In the genomic region with DNA sequence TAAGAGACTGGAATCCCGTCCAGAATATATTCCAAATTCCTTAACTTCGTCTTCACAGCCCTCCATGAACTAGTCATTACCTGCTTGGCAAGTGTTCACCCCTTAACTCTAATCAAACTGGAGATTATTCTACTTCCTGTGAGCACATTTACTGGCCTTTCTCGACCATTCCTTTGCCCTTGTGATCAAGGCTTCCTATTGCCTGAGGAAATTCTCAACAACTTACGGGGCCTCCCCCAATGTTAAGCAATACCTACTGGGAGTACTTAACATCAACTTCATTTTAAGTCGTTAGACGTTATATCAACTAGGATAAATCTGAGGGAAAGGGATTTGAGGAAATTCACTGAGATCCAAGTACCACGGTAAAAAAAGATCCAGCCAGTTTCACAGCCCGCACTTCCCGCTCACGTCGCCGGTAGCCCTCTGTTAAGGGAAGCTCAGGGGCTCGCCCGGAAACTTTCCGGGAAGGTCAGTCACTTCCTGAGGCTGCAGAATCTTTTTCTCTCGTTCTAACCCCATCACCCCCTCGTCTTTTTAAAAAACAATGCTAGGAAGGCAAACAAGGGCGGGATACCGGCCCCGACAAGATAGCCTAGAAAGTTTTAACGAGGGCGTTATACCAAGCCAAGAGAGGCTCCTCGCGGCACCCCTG, we compare ENCODE assay signal across 8 cellular contexts. TPM values are rescaled to one million over a fixed set of nuclear protein-coding genes. Genes with fewer than 3 reads are reported as not detected.
DNase-seq lines count a peak whose midpoint lies in the region; ATAC-seq and TF ChIP-seq lines count a peak whose summit lies in the region.

No MANE protein-coding gene starts in this region.

- TF ChIP-seq EP300 in neural cell (conservative IDR thresholded peaks at IDR 0.05; ENCODE audit: poor library complexity, severe bottlenecking) = no peak

- TF ChIP-seq RAD21 in neural cell (conservative IDR thresholded peaks at IDR 0.05) = no peak

- H3K9me3 ChIP-seq in neural cell (ENCODE audit: low read length) = no peaks in the 10 kb centered on the region

- peaks cover 49% of the 10 kb centered on the region for H3K79me2 ChIP-seq in neural cell (replicated peaks; ENCODE audit: insufficient read depth, low read length)

- DNase-seq in AG10803 (ENCODE audit: low read depth) (peak; percentile 81), H7 (peak; percentile 39), epithelial cell of proximal tubule (ENCODE audit: low read depth) (peak; percentile 39)

- no peak for ATAC-seq in HG02610 (IDR thresholded peaks at IDR 0.05; ENCODE audit: unreplicated experiment)
- ATAC-seq in HG03280 (IDR thresholded peaks at IDR 0.05; ENCODE audit: unreplicated experiment) = no peak
- ATAC-seq in HG02571 (IDR thresholded peaks at IDR 0.05; ENCODE audit: unreplicated experiment) = no peak

- peak overlapping the region; percentile 85 for H3K27ac ChIP-seq in neural cell (ENCODE audit: low read length)

- H3K9ac ChIP-seq in neural cell (ENCODE audit: low read length) = peak overlapping the region; percentile 88

- peak overlapping the region; percentile 98 for H3K4me2 ChIP-seq in neural cell (ENCODE audit: low read length)

- H2AFZ ChIP-seq in neural cell (ENCODE audit: low read depth, low read length) = peak overlapping the region; percentile 42

- H3K9me2 ChIP-seq in neural cell (ENCODE audit: insufficient read depth, low read length) = no peaks in the 10 kb centered on the region

- H3K27me3 Mint-ChIP-seq in T-helper 1 cell treated with Interleukin-12 subunit alpha and Interleukin-12 subunit beta and Interleukin-4 antibody, amounts not matched to agents 30 μg/mL and 1 μg/mL, for 36 hours (ENCODE audit: low read depth) = peaks cover 3% of the 10 kb centered on the region

- H3F3A ChIP-seq in neural cell (ENCODE audit: insufficient read depth, low read length, poor library complexity, severe bottlenecking) = no peaks in the 10 kb centered on the region

- peak overlapping the region; percentile 87 for H3K27ac Mint-ChIP-seq in T-helper 1 cell treated with Interleukin-12 subunit alpha and Interleukin-12 subunit beta and Interleukin-4 antibody, amounts not matched to agents 30 μg/mL and 1 μg/mL, for 36 hours

- no peaks in the 10 kb centered on the region for H4K20me1 ChIP-seq in neural cell (ENCODE audit: insufficient read depth)

- H3K36me3 ChIP-seq in H7 (replicated peaks; ENCODE audit: control insufficient read depth, insufficient read depth, low read length) = peaks cover 6% of the 10 kb centered on the region
- H3K36me3 ChIP-seq in neural cell (ENCODE audit: insufficient read depth, low read length) = no peaks in the 10 kb centered on the region

- no peaks in the 10 kb centered on the region for H3K27me3 ChIP-seq in H7 (ENCODE audit: control insufficient read depth, insufficient read depth, low read length)
- H3K27me3 ChIP-seq in neural cell (ENCODE audit: insufficient read depth, low read depth, low read length) = no peaks in the 10 kb centered on the region

- H3K4me3 Mint-ChIP-seq in T-helper 1 cell treated with Interleukin-12 subunit alpha and Interleukin-12 subunit beta and Interleukin-4 antibody, amounts not matched to agents 30 μg/mL and 1 μg/mL, for 36 hours = peak overlapping the region; percentile 96

- peaks cover 29% of the 10 kb centered on the region for H3K36me3 Mint-ChIP-seq in T-helper 1 cell treated with Interleukin-12 subunit alpha and Interleukin-12 subunit beta and Interleukin-4 antibody, amounts not matched to agents 30 μg/mL and 1 μg/mL, for 36 hours (ENCODE audit: low read depth)

- no peak for TF ChIP-seq CTCF in AG10803 (conservative IDR thresholded peaks at IDR 0.05; ENCODE audit: low read length)
- TF ChIP-seq CTCF in epithelial cell of proximal tubule (conservative IDR thresholded peaks at IDR 0.05; ENCODE audit: low read depth, low read length) = no peak
- no peak for TF ChIP-seq CTCF in neural cell (IDR thresholded peaks at IDR 0.05; ENCODE audit: poor library complexity, severe bottlenecking)

- H3K4me3 ChIP-seq in AG10803 (ENCODE audit: low read length) (peak overlapping the region; percentile 93), H7 (ENCODE audit: insufficient read depth, low read depth, low read length) (peak overlapping the region; percentile 94), epithelial cell of proximal tubule (ENCODE audit: low read depth, low read length) (peak overlapping the region; percentile 98), neural cell (ENCODE audit: low read length) (peak overlapping the region; percentile 99)

- H3K4me1 Mint-ChIP-seq in T-helper 1 cell treated with Interleukin-12 subunit alpha and Interleukin-12 subunit beta and Interleukin-4 antibody, amounts not matched to agents 30 μg/mL and 1 μg/mL, for 36 hours (ENCODE audit: low read depth) = peaks cover 40% of the 10 kb centered on the region

- H3K9me3 Mint-ChIP-seq in T-helper 1 cell treated with Interleukin-12 subunit alpha and Interleukin-12 subunit beta and Interleukin-4 antibody, amounts not matched to agents 30 μg/mL and 1 μg/mL, for 36 hours = no peaks in the 10 kb centered on the region

TF ChIP-seq in neural cell, 6 proteins besides CTCF, POLR2A, EP300 and RAD21:
- no peak for TF ChIP-seq POLR2AphosphoS5 (IDR thresholded peaks at IDR 0.05)
- TF ChIP-seq, protein P1, sequence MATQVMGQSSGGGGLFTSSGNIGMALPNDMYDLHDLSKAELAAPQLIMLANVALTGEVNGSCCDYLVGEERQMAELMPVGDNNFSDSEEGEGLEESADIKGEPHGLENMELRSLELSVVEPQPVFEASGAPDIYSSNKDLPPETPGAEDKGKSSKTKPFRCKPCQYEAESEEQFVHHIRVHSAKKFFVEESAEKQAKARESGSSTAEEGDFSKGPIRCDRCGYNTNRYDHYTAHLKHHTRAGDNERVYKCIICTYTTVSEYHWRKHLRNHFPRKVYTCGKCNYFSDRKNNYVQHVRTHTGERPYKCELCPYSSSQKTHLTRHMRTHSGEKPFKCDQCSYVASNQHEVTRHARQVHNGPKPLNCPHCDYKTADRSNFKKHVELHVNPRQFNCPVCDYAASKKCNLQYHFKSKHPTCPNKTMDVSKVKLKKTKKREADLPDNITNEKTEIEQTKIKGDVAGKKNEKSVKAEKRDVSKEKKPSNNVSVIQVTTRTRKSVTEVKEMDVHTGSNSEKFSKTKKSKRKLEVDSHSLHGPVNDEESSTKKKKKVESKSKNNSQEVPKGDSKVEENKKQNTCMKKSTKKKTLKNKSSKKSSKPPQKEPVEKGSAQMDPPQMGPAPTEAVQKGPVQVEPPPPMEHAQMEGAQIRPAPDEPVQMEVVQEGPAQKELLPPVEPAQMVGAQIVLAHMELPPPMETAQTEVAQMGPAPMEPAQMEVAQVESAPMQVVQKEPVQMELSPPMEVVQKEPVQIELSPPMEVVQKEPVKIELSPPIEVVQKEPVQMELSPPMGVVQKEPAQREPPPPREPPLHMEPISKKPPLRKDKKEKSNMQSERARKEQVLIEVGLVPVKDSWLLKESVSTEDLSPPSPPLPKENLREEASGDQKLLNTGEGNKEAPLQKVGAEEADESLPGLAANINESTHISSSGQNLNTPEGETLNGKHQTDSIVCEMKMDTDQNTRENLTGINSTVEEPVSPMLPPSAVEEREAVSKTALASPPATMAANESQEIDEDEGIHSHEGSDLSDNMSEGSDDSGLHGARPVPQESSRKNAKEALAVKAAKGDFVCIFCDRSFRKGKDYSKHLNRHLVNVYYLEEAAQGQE (IDR thresholded peaks at IDR 0.05; ENCODE audit: borderline replicate concordance) = no peak
- TF ChIP-seq EZH2 (IDR thresholded peaks at IDR 0.05; ENCODE audit: borderline replicate concordance, insufficient read depth, low read length, poor library complexity, severe bottlenecking) = no peak
- TF ChIP-seq MXI1 (conservative IDR thresholded peaks at IDR 0.05; ENCODE audit: poor library complexity, severe bottlenecking) = no peak
- TF ChIP-seq TAF1 (IDR thresholded peaks at IDR 0.05; ENCODE audit: low read depth) = no peak
- TF ChIP-seq SMC3 (conservative IDR thresholded peaks at IDR 0.05; ENCODE audit: poor library complexity) = no peak
TF ChIP-seq in neural cell: peak in this region for 0.

RNA-seq across cellular contexts. Expression of a gene that starts 0.9 kb away (rescaled TPM):
- 106 and 121 TPM in 2 replicates for total RNA-seq in H7 (2014; rRNA removed; shearing (Covaris generic))
- total RNA-seq in epithelial cell of proximal tubule = 103 and 119 TPM in 2 replicates
- 59.6 and 62.6 TPM in 2 replicates for polyA plus RNA-seq in neural cell
- polyA minus RNA-seq in neural cell = 43.6 and 48.2 TPM in 2 replicates
